Comparison of ENCODE assay signal across 9 cellular contexts in the genomic region with DNA sequence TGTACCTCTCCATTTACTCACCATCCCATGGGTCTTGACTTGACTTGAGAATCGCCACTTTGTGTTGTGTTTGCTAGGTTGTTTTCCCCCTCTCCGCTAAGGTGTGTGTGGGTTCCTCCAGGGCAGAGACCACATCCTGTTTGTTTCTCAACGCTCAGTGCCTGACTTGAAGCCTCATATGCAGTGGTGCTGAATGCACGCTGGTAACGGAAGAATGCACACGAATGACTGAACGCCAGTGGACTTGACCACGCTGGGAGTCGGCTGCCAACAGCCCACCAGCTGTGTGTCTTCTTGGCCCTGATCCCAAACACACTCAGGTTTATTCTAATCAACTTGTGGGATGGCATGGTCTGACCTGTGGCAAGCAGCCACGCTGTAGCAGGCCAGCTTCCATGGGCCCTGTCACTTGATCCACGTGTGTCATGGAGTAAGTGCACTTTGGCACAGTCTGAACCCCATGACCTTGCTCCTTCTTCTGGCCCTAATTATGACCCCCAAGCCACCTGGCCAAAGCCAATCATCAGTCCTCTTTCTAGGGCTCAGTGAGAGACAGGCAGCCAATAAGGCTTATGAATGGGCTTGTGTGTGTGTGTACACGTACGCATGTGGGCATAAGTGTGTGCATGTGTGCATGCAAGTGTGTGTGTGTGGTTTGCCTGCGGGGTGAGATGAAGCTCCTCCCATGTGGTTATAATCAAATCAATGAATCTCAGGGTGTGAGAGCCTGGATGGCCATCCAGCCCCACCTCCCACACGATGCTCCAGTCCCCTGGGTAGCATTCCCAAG. TPM values are rescaled to one million over a fixed set of nuclear protein-coding genes. Genes with fewer than 3 reads are reported as not detected.
A peak's percentile ranks its signal among the peaks of the same experiment; 100 is the strongest.
DNase-seq lines count a peak whose midpoint lies in the region; ATAC-seq and TF ChIP-seq lines count a peak whose summit lies in the region.
"Had no signal": no experiment of that assay in that cellular context is flagged by ENCODE, and none has a peak within 500 bp of the region (broad histone marks: within the 10 kb centered on the region; RNA-seq: fewer than 3 reads in every experiment).

No MANE protein-coding gene starts in this region.

- peaks cover 18% of the 10 kb centered on the region for H3K36me3 Mint-ChIP-seq in central memory CD8-positive, alpha-beta T cell (ENCODE audit: insufficient read depth)

- peak; percentile 44 to 94 (median 68) for DNase-seq in T-helper 1 cell
- peak; percentile 59 to 86 for DNase-seq in central memory CD8-positive, alpha-beta T cell (ENCODE audit: low spot score in 2 of 2)
- DNase-seq in stimulated activated CD8-positive, alpha-beta memory T cell treated with anti-CD3 and anti-CD28 coated beads, Interleukin-4, amount 100 ng/mL, for 48 hours, result peak; percentile 60
- DNase-seq in smooth muscle cell (lab: John Stamatoyannopoulos, UW; ENCODE audit: unreplicated experiment), result no peak
- DNase-seq in anterior cingulate cortex (lab: John Stamatoyannopoulos, UW), result no peak
- DNase-seq in Karpas-422, result no peak

- H3K27ac Mint-ChIP-seq in central memory CD8-positive, alpha-beta T cell (ENCODE audit: low read depth), result peak overlapping the region; percentile 96

- H3K36me3 ChIP-seq in smooth muscle cell (ENCODE audit: low read depth) (no peaks in the 10 kb centered on the region), Karpas-422 (ENCODE audit: insufficient read depth, low read length) (no peaks in the 10 kb centered on the region)

- peak overlapping the region; percentile 81 for H3K4me3 Mint-ChIP-seq in central memory CD8-positive, alpha-beta T cell

- H3K4me3 ChIP-seq in smooth muscle cell, result no peak overlapping the region
- H3K4me3 ChIP-seq in Karpas-422 (ENCODE audit: low read length), result no peak overlapping the region
- H3K4me3 ChIP-seq: SK-N-MC had no signal

- H3K4me2 ChIP-seq in smooth muscle cell (no peak overlapping the region), Karpas-422 (ENCODE audit: low read depth, low read length, poor library complexity, severe bottlenecking) (no peak overlapping the region)

- no peak overlapping the region for H3K9ac ChIP-seq in smooth muscle cell (ENCODE audit: low read depth)
- H3K9ac ChIP-seq in Karpas-422 (ENCODE audit: low read length), result no peak overlapping the region

- H3K9me3 Mint-ChIP-seq in central memory CD8-positive, alpha-beta T cell, result no peaks in the 10 kb centered on the region

- peaks cover 83% of the 10 kb centered on the region for H3K4me1 Mint-ChIP-seq in central memory CD8-positive, alpha-beta T cell

- peak; percentile 81 for ATAC-seq in GM19043 (IDR thresholded peaks at IDR 0.05; ENCODE audit: low read depth, unreplicated experiment)
- peak; percentile 69 for ATAC-seq in HG02981 (IDR thresholded peaks at IDR 0.05; ENCODE audit: unreplicated experiment)
- peak; percentile 78 for ATAC-seq in central memory CD8-positive, alpha-beta T cell (replicated peaks; ENCODE audit: extremely low read depth, poor library complexity, severe bottlenecking)

- H3K27me3 ChIP-seq in smooth muscle cell (ENCODE audit: low read depth), result no peaks in the 10 kb centered on the region
- H3K27me3 ChIP-seq in Karpas-422 (ENCODE audit: low read length), result no peaks in the 10 kb centered on the region

- no peaks in the 10 kb centered on the region for H3F3A ChIP-seq in smooth muscle cell (ENCODE audit: low read depth)

- no peak overlapping the region for H3K27ac ChIP-seq in smooth muscle cell (ENCODE audit: low read depth)
- H3K27ac ChIP-seq in Karpas-422 (ENCODE audit: low read length), result no peak overlapping the region
- H3K27ac ChIP-seq: SK-N-MC had no signal

- WGBS in smooth muscle cell (ENCODE audit: low lambda C conversion rate), result 94% methylated on average over 15 of the region's 15 CpGs

- H3K79me2 ChIP-seq in smooth muscle cell (ENCODE audit: low read depth) (no peaks in the 10 kb centered on the region), Karpas-422 (ENCODE audit: low read length) (no peaks in the 10 kb centered on the region)

- H3K27me3 Mint-ChIP-seq in central memory CD8-positive, alpha-beta T cell, result no peaks in the 10 kb centered on the region

- no peak for TF ChIP-seq CTCF in smooth muscle cell (IDR thresholded peaks at IDR 0.05; ENCODE audit: borderline replicate concordance, insufficient read depth, poor library complexity, severe bottlenecking)

- H3K4me1 ChIP-seq in smooth muscle cell (ENCODE audit: low read depth) (no peaks in the 10 kb centered on the region), Karpas-422 (ENCODE audit: low read length) (peaks cover 11% of the 10 kb centered on the region)

- no peaks in the 10 kb centered on the region for H3K9me2 ChIP-seq in Karpas-422 (replicated peaks; ENCODE audit: insufficient read depth, low read length)

- no peak overlapping the region for H2AFZ ChIP-seq in smooth muscle cell (ENCODE audit: low read depth)
- no peak overlapping the region for H2AFZ ChIP-seq in Karpas-422 (ENCODE audit: low read length)

- H4K20me1 ChIP-seq in smooth muscle cell (ENCODE audit: low read depth) (no peaks in the 10 kb centered on the region), Karpas-422 (ENCODE audit: insufficient read depth, low read depth, low read length) (no peaks in the 10 kb centered on the region)

- H3K9me3 ChIP-seq in smooth muscle cell (replicated peaks; ENCODE audit: low read depth), result no peaks in the 10 kb centered on the region
- no peaks in the 10 kb centered on the region for H3K9me3 ChIP-seq in Karpas-422 (ENCODE audit: low read length)

RNA-seq across cellular contexts. Expression of gene TC2N, which starts 6.3 kb away (rescaled TPM):
- 5.7 and 10.3 TPM in 2 replicates for total RNA-seq in smooth muscle cell
- 0.33 and 2.8 TPM in 2 replicates for polyA plus RNA-seq in smooth muscle cell
- not detected in 2 replicates for total RNA-seq in Karpas-422 (2014; rRNA removed; shearing (Covaris generic); ENCODE audit: low replicate concordance)

Comparison
In these comparisons a context has a peak if more than half of its experiments do, and no peak if none do; other contexts are left out.
1. DNase-seq: peak in T-helper 1 cell (5 of 5), central memory CD8-positive, alpha-beta T cell (2 of 2) and stimulated activated CD8-positive, alpha-beta memory T cell treated with anti-CD3 and anti-CD28 coated beads, Interleukin-4, amount 100 ng/mL, for 48 hours (single experiment); none in smooth muscle cell (single experiment), anterior cingulate cortex (0 of 58) and Karpas-422 (single experiment).
2. Peak in every context shown above with its lines, with median percentiles within 50 percentile points of each other: ATAC-seq.